12 cellular contexts compared by ENCODE assay signal in the genomic region with DNA sequence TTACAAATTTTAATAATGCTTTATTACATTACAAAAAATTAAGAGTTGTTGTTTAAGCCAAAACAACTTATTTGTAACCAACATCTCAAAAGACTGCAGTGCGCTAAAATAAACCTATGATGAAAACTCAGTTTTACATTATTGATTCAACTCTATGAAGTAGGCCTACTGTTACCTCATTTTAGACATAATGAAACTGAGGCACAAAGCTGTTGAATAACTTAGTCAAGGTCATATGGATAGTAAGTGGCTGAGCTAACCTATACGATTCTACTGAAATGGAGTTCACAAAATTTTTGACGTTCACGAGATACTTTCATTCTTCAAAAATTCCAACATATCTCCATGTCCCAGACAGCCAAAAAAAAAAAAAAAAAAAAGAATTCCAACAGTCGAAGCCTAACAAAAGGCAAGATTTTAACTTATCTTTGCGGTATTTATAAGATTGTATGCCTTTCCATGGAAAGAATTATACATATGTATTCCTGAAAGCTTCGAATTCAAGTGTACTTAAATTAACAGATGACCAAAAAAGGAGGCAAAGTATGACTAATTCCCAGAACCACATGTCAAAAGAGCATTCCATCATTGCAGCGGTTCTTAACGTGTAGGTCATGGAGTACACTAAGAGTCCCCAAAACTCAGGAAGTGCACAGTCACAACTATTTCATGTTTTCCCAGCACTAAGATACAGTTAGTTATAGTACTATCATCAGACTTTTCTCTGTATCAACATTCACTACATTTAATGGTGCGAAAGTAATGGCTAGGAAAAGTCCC.
DNase-seq lines count a peak whose midpoint lies in the region; ATAC-seq lines count a peak whose summit lies in the region.
"Had no signal": no experiment of that assay in that cellular context is flagged by ENCODE, and none has a peak within 500 bp of the region (broad histone marks: within the 10 kb centered on the region; RNA-seq: fewer than 3 reads in every experiment).

No MANE protein-coding gene starts in this region.

- H3K4me1 ChIP-seq in adipocyte (ENCODE audit: control insufficient read depth, insufficient read depth, low read length): no peaks in the 10 kb centered on the region

- no peaks in the 10 kb centered on the region for H3K9me3 ChIP-seq in adipocyte (ENCODE audit: control insufficient read depth, low read length)

- no peak overlapping the region for H3K9ac ChIP-seq in adipocyte (ENCODE audit: low read length)

- H3K27me3 ChIP-seq in adipocyte (replicated peaks; ENCODE audit: control insufficient read depth, insufficient read depth, low read length): no peaks in the 10 kb centered on the region

- DNase-seq in EH (ENCODE audit: low read depth): peak; percentile 82
- peak; percentile 20 for DNase-seq in HS-5 (ENCODE audit: low read depth)
- peak; percentile 19 for DNase-seq in adipocyte (ENCODE audit: low read depth)
- DNase-seq in kidney tubule cell (ENCODE audit: low spot score): peak; percentile 46
- DNase-seq in NCI-H2171 (lab: John Stamatoyannopoulos, UW): no peak
- no peak for DNase-seq in HUDEP-2 (lab: John Stamatoyannopoulos, UW; ENCODE audit: unreplicated experiment in 76 of 76)
- no peak for DNase-seq in activated effector memory CD4-positive, alpha-beta T cell treated with Interleukin-2 at 50 U/mL for 16 hours
- DNase-seq: activated CD4-positive, alpha-beta T cell treated with anti-CD3 and anti-CD28 coated beads, Interleukin-2, amount 10 ng/mL, durations not matched to agents 7 days and 5 days; naive thymus-derived CD4-positive, alpha-beta T cell; NCI-H187 had no signal

- peaks cover 32% of the 10 kb centered on the region for H3K36me3 ChIP-seq in adipocyte (ENCODE audit: control insufficient read depth, insufficient read depth, low read length, severe bottlenecking)

- ATAC-seq in esophagus mucosa: no peak
- ATAC-seq: naive thymus-derived CD4-positive, alpha-beta T cell; Right ventricle myocardium inferior had no signal

- no peak overlapping the region for H3K4me3 ChIP-seq in adipocyte (ENCODE audit: low read length)

Comparison
In these comparisons a context has a peak if more than half of its experiments do, and no peak if none do; other contexts are left out.
1. DNase-seq: peak in EH (single experiment), HS-5 (single experiment), adipocyte (single experiment) and kidney tubule cell (single experiment); none in NCI-H2171 (single experiment), HUDEP-2 (0 of 76) and activated effector memory CD4-positive, alpha-beta T cell treated with Interleukin-2 at 50 U/mL for 16 hours (single experiment).